15 cellular contexts compared by ENCODE assay signal in genomic region chr11:71332046-71332445, GRCh38.
DNase-seq lines count a peak whose midpoint lies in the region; ATAC-seq, FAIRE-seq and TF ChIP-seq lines count a peak whose summit lies in the region.
"Had no signal": no experiment of that assay in that cellular context is flagged by ENCODE, and none has a peak within 500 bp of the region (broad histone marks: within the 10 kb centered on the region; RNA-seq: fewer than 3 reads in every experiment).

No MANE protein-coding gene starts in this region.

- H3K4me3 ChIP-seq in right cardiac atrium (ENCODE audit: low read length), result no peak overlapping the region
- H3K4me3 ChIP-seq in sigmoid colon, result no peak overlapping the region
- no peak overlapping the region for H3K4me3 ChIP-seq in small intestine (ENCODE audit: low read depth in 1 of 2, low read length in 2 of 2)
- H3K4me3 ChIP-seq: BLaER1 had no signal

- no peak for TF ChIP-seq CTCF in sigmoid colon (IDR thresholded peaks at IDR 0.05)

- FAIRE-seq in small intestine (lab: Jason Lieb, UNC), result no peak

- TF ChIP-seq EP300 in sigmoid colon (IDR thresholded peaks at IDR 0.05), result no peak

- H3K4me1 ChIP-seq in right cardiac atrium (ENCODE audit: control insufficient read depth, insufficient read depth, low read length) (no peaks in the 10 kb centered on the region), sigmoid colon (no peaks in the 10 kb centered on the region), small intestine (ENCODE audit: control insufficient read depth in 2 of 2, insufficient read depth in 1 of 2, low read depth in 1 of 2, low read length in 1 of 2) (no peaks in the 10 kb centered on the region)
- H3K4me1 ChIP-seq: BLaER1, Caco-2 had no signal

- WGBS in right cardiac atrium, result 77% methylated on average over 3 of the region's 3 CpGs
- WGBS in sigmoid colon, 2 donors, result 86 to 93% methylated on average over 3 of the region's 3 CpGs
- 90 to 92% (median 91%) methylated on average over 3 of the region's 3 CpGs for WGBS in small intestine, 3 donors

- ATAC-seq in right cardiac atrium, result no peak
- ATAC-seq in HG03565 (IDR thresholded peaks at IDR 0.05; ENCODE audit: unreplicated experiment), result no peak
- ATAC-seq in HG02852 (IDR thresholded peaks at IDR 0.05; ENCODE audit: unreplicated experiment), result no peak
- ATAC-seq: HCT116 had no signal

- intact Hi-C loops in cardiac septum (cut with DNase I), result no loop called here
- intact Hi-C loops in right cardiac atrium (cut with DNase I), result no loop called here
- intact Hi-C loops in sigmoid colon (cut with DNase I), result no loop called here

- H3K9me3 ChIP-seq in right cardiac atrium (ENCODE audit: control insufficient read depth, low read length), result no peaks in the 10 kb centered on the region
- peaks cover 0 to 8% (median 0%) of the 10 kb centered on the region in 4 donors for H3K9me3 ChIP-seq in sigmoid colon
- no peaks in the 10 kb centered on the region for H3K9me3 ChIP-seq in small intestine (ENCODE audit: control insufficient read depth, low read depth)

- TF ChIP-seq POLR2A in sigmoid colon (IDR thresholded peaks at IDR 0.05), result no peak

- no peaks in the 10 kb centered on the region for H3K27me3 ChIP-seq in right cardiac atrium (ENCODE audit: control insufficient read depth, insufficient read depth)
- no peaks in the 10 kb centered on the region for H3K27me3 ChIP-seq in sigmoid colon
- H3K27me3 ChIP-seq in small intestine (ENCODE audit: control insufficient read depth in 2 of 2, insufficient read depth in 2 of 2, low read length in 2 of 2), result no peaks in the 10 kb centered on the region
- H3K27me3 ChIP-seq: BLaER1 had no signal

- no peak overlapping the region for H3K27ac ChIP-seq in right cardiac atrium (ENCODE audit: low read length)
- H3K27ac ChIP-seq in sigmoid colon, result no peak overlapping the region
- H3K27ac ChIP-seq in small intestine (ENCODE audit: low read depth in 1 of 2, low read length in 1 of 2), result no peak overlapping the region
- H3K27ac ChIP-seq: BLaER1 had no signal

- DNase-seq in cardiac septum (ENCODE audit: low spot score) (peak; percentile 17), right cardiac atrium (no peak), mesenteric fat pad (ENCODE audit: low spot score) (peak; percentile 60), sigmoid colon (peak; percentile 50), small intestine (no peak)
- DNase-seq: 8988T; AML-193; CD8-positive, alpha-beta memory T cell; DND-41; GF-D8 had no signal

- H3K36me3 ChIP-seq in sigmoid colon (no peaks in the 10 kb centered on the region), small intestine (ENCODE audit: control insufficient read depth in 2 of 2, insufficient read depth in 2 of 2, low read length in 2 of 2) (no peaks in the 10 kb centered on the region)
- H3K36me3 ChIP-seq: BLaER1 had no signal

Comparison
In these comparisons a context has a peak if more than half of its experiments do, and no peak if none do; other contexts are left out.
1. DNase-seq: peak in cardiac septum (single experiment), mesenteric fat pad (single experiment) and sigmoid colon (single experiment); none in right cardiac atrium (0 of 3) and small intestine (single experiment).